Comparison of ENCODE assay signal across 14 cellular contexts in genomic region chr14:30849354-30849753, GRCh38. TPM values are rescaled to one million over a fixed set of nuclear protein-coding genes. Genes with fewer than 3 reads are reported as not detected.
DNase-seq lines count a peak whose midpoint lies in the region; ATAC-seq, FAIRE-seq and TF ChIP-seq lines count a peak whose summit lies in the region.
"Had no signal": no experiment of that assay in that cellular context is flagged by ENCODE, and none has a peak within 500 bp of the region (broad histone marks: within the 10 kb centered on the region; RNA-seq: fewer than 3 reads in every experiment).

No MANE protein-coding gene starts in this region.

- peak overlapping the region; percentile 52; the same call in 1 of the 2 replicates for H3K9ac ChIP-seq in GM12878 (ENCODE audit: control insufficient read depth, insufficient read depth, low read length)
- no peak overlapping the region for H3K9ac ChIP-seq in PC-3 (ENCODE audit: low read length)

- no peak for TF ChIP-seq CTCF in GM12878 (IDR thresholded peaks at IDR 0.05 in 2 of 3, conservative IDR thresholded peaks at IDR 0.05 in 1 of 3; ENCODE audit: control insufficient read depth in 2 of 3, extremely low read depth in 1 of 3, insufficient read depth in 1 of 3, low read depth in 3 of 3, low read length in 3 of 3)
- no peak for TF ChIP-seq CTCF in PC-3 (conservative IDR thresholded peaks at IDR 0.05; ENCODE audit: low read depth, low read length)
- TF ChIP-seq CTCF in WERI-Rb-1 (IDR thresholded peaks at IDR 0.05; ENCODE audit: low read depth, low read length), result no peak

- H3K36me3 ChIP-seq in GM12878 (ENCODE audit: control insufficient read depth in 2 of 2, insufficient read depth in 2 of 2, low read length in 1 of 2) (no peaks in the 10 kb centered on the region), PC-3 (ENCODE audit: low read depth, low read length) (no peaks in the 10 kb centered on the region), WERI-Rb-1 (no peaks in the 10 kb centered on the region)
- H3K36me3 ChIP-seq: thyroid gland had no signal

- H3K9me2 ChIP-seq in PC-3 (replicated peaks; ENCODE audit: low read length), result no peaks in the 10 kb centered on the region; the same call in 1 of the 2 replicates

- no peak for TF ChIP-seq POLR2A in GM12878 (IDR thresholded peaks at IDR 0.05; ENCODE audit: low read depth, low read length)

- ATAC-seq in GM18520 (IDR thresholded peaks at IDR 0.05; ENCODE audit: unreplicated experiment) (peak; percentile 89), GM21529 (IDR thresholded peaks at IDR 0.05; ENCODE audit: unreplicated experiment) (peak; percentile 96), HG03139 (IDR thresholded peaks at IDR 0.05; ENCODE audit: unreplicated experiment) (peak; percentile 95), GM12878 (peak; percentile 94), PC-3 (no peak)
- ATAC-seq: activated naive CD8-positive, alpha-beta T cell treated with anti-CD3 and anti-CD28 coated beads, Interleukin-2, amount 50 U/mL, for 24 hours had no signal

- no peaks in the 10 kb centered on the region for H3K27me3 ChIP-seq in GM12878 (replicated peaks in 1 of 2; ENCODE audit: control insufficient read depth in 2 of 2, insufficient read depth in 2 of 2, low read length in 1 of 2)
- H3K27me3 ChIP-seq in PC-3 (ENCODE audit: low read length), result peaks cover 18% of the 10 kb centered on the region
- H3K27me3 ChIP-seq in WERI-Rb-1 (ENCODE audit: insufficient read depth, low read depth, severe bottlenecking), result no peaks in the 10 kb centered on the region
- H3K27me3 ChIP-seq: thyroid gland had no signal

- POLR2A ChIA-PET in GM12878 (lab: Charles Lee), result interaction anchor here (0.5 to 0.7 kb wide), 2 partner anchors 8 to 33 kb away, joined by 4 to 5 read pairs; no protein-coding TSS in a partner anchor
- POLR2A ChIA-PET in PC-3 (lab: Charles Lee; ENCODE audit: unreplicated experiment), result no interaction called here

- H3K79me2 ChIP-seq in GM12878 (ENCODE audit: control insufficient read depth, insufficient read depth, low read length) (no peaks in the 10 kb centered on the region), PC-3 (ENCODE audit: low read length) (no peaks in the 10 kb centered on the region)

- CTCF ChIA-PET in GM12878 (lab: Yijun Ruan, JAX) (interaction anchor here (0.7 to 1.2 kb wide), 3 partner anchors 9 to 169 kb away, joined by 4 to 5 read pairs (median 4); no protein-coding TSS in a partner anchor), PC-3 (lab: Charles Lee) (no interaction called here)

- 0% methylated on average over 1 of the region's 1 CpG for WGBS in GM12878 (ENCODE audit: insufficient coverage, insufficient replicate concordance, low lambda C conversion rate, missing lambda C conversion rate)

- TF ChIP-seq EP300 in GM12878 (IDR thresholded peaks at IDR 0.05; ENCODE audit: borderline replicate concordance in 1 of 2, control insufficient read depth in 1 of 2, low read depth in 2 of 2, low read length in 2 of 2), result peak; percentile 24 to 38; a peak in 1 of 4 replicates

- H3K9me3 ChIP-seq in GM12878 (replicated peaks; ENCODE audit: control insufficient read depth, insufficient read depth, low read length) (no peaks in the 10 kb centered on the region), PC-3 (ENCODE audit: low read length) (no peaks in the 10 kb centered on the region), WERI-Rb-1 (ENCODE audit: severe bottlenecking) (no peaks in the 10 kb centered on the region)
- H3K9me3 ChIP-seq: thyroid gland had no signal

- H3K4me3 ChIP-seq in GM12878, result no peak overlapping the region
- H3K4me3 ChIP-seq in PC-3 (ENCODE audit: low read length), result no peak overlapping the region
- no peak overlapping the region for H3K4me3 ChIP-seq in WERI-Rb-1 (ENCODE audit: low read depth, low read length)
- H3K4me3 ChIP-seq: thyroid gland had no signal

- RAD21 ChIA-PET in GM12878 (lab: Charles Lee; ENCODE audit: unreplicated experiment), result no interaction called here

- BruUV-seq in GM12878 (replicated peaks; lab: Mats Ljungman, UMichigan) (no TSS peak), PC-3 (replicated peaks; lab: Mats Ljungman, UMichigan) (no TSS peak)

- H4K20me1 ChIP-seq in GM12878 (ENCODE audit: control insufficient read depth, insufficient read depth), result no peaks in the 10 kb centered on the region
- H4K20me1 ChIP-seq in PC-3 (ENCODE audit: low read length), result no peaks in the 10 kb centered on the region

- H3K4me2 ChIP-seq in GM12878 (ENCODE audit: control insufficient read depth, insufficient read depth) (peak overlapping the region; percentile 95), PC-3 (ENCODE audit: low read length) (no peak overlapping the region)

- no peak for TF ChIP-seq RAD21 in GM12878 (IDR thresholded peaks at IDR 0.05; ENCODE audit: insufficient read depth, low read depth, low read length)

- H3K27ac ChIP-seq in GM12878 (ENCODE audit: control insufficient read depth, insufficient read depth) (peak overlapping the region; percentile 72), PC-3 (ENCODE audit: low read length) (no peak overlapping the region), WERI-Rb-1 (no peak overlapping the region)
- H3K27ac ChIP-seq: thyroid gland had no signal

- H3F3A ChIP-seq in PC-3 (ENCODE audit: low read length, unreplicated experiment), result no peaks in the 10 kb centered on the region

- H3K4me1 ChIP-seq in GM12878 (ENCODE audit: control insufficient read depth, insufficient read depth, low read length), result peaks cover 30% of the 10 kb centered on the region
- no peaks in the 10 kb centered on the region for H3K4me1 ChIP-seq in PC-3 (ENCODE audit: insufficient read depth, low read length)
- H3K4me1 ChIP-seq: thyroid gland had no signal

- in situ Hi-C loops in GM12878 (cut with MboI), result no loop called here

- peak overlapping the region; percentile 80 for H2AFZ ChIP-seq in GM12878 (ENCODE audit: control insufficient read depth, low read depth, low read length)
- H2AFZ ChIP-seq in PC-3 (ENCODE audit: low read length), result no peak overlapping the region

- DNase-seq in GM12878 (ENCODE audit: low read depth, low spot score), result peak; percentile 79
- no peak for DNase-seq in PC-3
- DNase-seq in WERI-Rb-1, result no peak
- DNase-seq in activated effector memory CD4-positive, alpha-beta T cell treated with Interleukin-2 at 50 U/mL for 16 hours, result no peak
- no peak for DNase-seq in KG1 (lab: John Stamatoyannopoulos, UW)
- DNase-seq: activated naive CD8-positive, alpha-beta T cell treated with anti-CD3 and anti-CD28 coated beads, Interleukin-2, amount 50 U/mL, for 24 hours; immature natural killer cell; NCI-H1092; stimulated activated CD4-positive, alpha-beta T cell treated with anti-CD3 and anti-CD28 coated beads, Interleukin-4, amount 100 ng/mL, for 4 hours; thyroid gland had no signal

- intact Hi-C loops in GM12878 (cut with micrococcal nuclease; ENCODE audit: unreplicated experiment), result no loop called here
- intact Hi-C loops in PC-3 (cut with micrococcal nuclease), result no loop called here

- SMC1A ChIA-PET in GM12878 (lab: Charles Lee; ENCODE audit: uncharacterized antibody, unreplicated experiment), result no interaction called here

- FAIRE-seq in GM12878 (lab: Jason Lieb, UNC), result peak; percentile 78
- FAIRE-seq: H1 had no signal

TF ChIP-seq in GM12878, 131 proteins besides CTCF, POLR2A, EP300 and RAD21 (continues in another document):
- TF ChIP-seq SREBF1 (IDR thresholded peaks at IDR 0.05; ENCODE audit: low read length), result no peak
- peak; percentile 25; the same call in 1 of the 2 replicates for TF ChIP-seq ATF2 (IDR thresholded peaks at IDR 0.05; ENCODE audit: low read length)
- TF ChIP-seq CHD4 (IDR thresholded peaks at IDR 0.05), result no peak
- no peak for TF ChIP-seq YY1 (IDR thresholded peaks at IDR 0.05; ENCODE audit: low read depth, low read length)
- TF ChIP-seq ZSCAN29 (IDR thresholded peaks at IDR 0.05), result no peak
- TF ChIP-seq IRF4 (IDR thresholded peaks at IDR 0.05; ENCODE audit: low read depth, low read length), result peak; percentile 54; the same call in 1 of the 2 replicates
- no peak for TF ChIP-seq SMC3 (IDR thresholded peaks at IDR 0.05; ENCODE audit: borderline replicate concordance, low read length)
- TF ChIP-seq IKZF2 (IDR thresholded peaks at IDR 0.05), result peak; percentile 81 to 84
- peak; percentile 97 for TF ChIP-seq POU2F2 (IDR thresholded peaks at IDR 0.05; ENCODE audit: borderline replicate concordance, low read depth, low read length)
- peak; percentile 85 for TF ChIP-seq SPI1 (IDR thresholded peaks at IDR 0.05; ENCODE audit: borderline replicate concordance, insufficient read depth, low read depth, low read length)
- TF ChIP-seq ATF7 (IDR thresholded peaks at IDR 0.05; ENCODE audit: low read depth), result peak; percentile 37; the same call in 1 of the 2 replicates
- no peak for TF ChIP-seq TAF1 (IDR thresholded peaks at IDR 0.05; ENCODE audit: borderline replicate concordance, low read depth, low read length)
- no peak for TF ChIP-seq RFX5 (IDR thresholded peaks at IDR 0.05; ENCODE audit: low read depth, low read length)

RNA-seq across cellular contexts. Expression of gene COCH, which starts 25.0 kb away (rescaled TPM):
- 4.5 and 6.5 TPM in 2 replicates for total RNA-seq in GM12878 (2013; cell fraction: nucleolus; rRNA removed)
- total RNA-seq in GM12878 (2014; rRNA removed), result 7.8 and 9.4 TPM in 2 replicates
- total RNA-seq in GM12878 (2014; rRNA removed; fragmentation: Illumina TruSeq; extraction: Trizol), result 6.7 and 7.0 TPM in 2 replicates
- total RNA-seq in GM12878 (2021), result 5.5 and 6.8 TPM in 2 replicates
- 7.8 TPM for polyA plus RNA-seq in GM12878 (2011; ENCODE audit: low read depth)
- 1.8 and 2.0 TPM in 2 replicates for polyA plus RNA-seq in GM12878 (2011; rRNA removed)
- polyA plus RNA-seq in GM12878 (2011; cell fraction: cytosol; rRNA removed), result 1.3 TPM in 2 replicates
- 1.6 and 1.9 TPM in 2 replicates for polyA plus RNA-seq in GM12878 (2011; cell fraction: nucleus; rRNA removed)
- polyA plus RNA-seq in GM12878 (2012), result 7.5 and 8.5 TPM in 2 replicates
- 8.3 and 9.7 TPM in 2 replicates for polyA plus RNA-seq in GM12878 (2014; fragmentation: Illumina TruSeq; extraction: Trizol)
- polyA plus RNA-seq in GM12878 (2014; fragmentation: Nextera tagmentation; extraction: Ambion mirVana), result 1 to 10 TPM; 2.6 to 4.6 TPM
- 7.0 and 8.1 TPM in 2 replicates for polyA plus RNA-seq in GM12878 (2014; rRNA removed)
- polyA plus RNA-seq in GM12878 (2016; fragmentation: Nextera tagmentation; extraction: Ambion mirVana), result 1 to 10 TPM; 3.0 to 3.2 TPM
- polyA minus RNA-seq in GM12878 (2011; rRNA and poly(A)+ RNA removed), result 1.4 and 1.5 TPM in 2 replicates
- polyA minus RNA-seq in GM12878 (2011; cell fraction: cytosol; rRNA and poly(A)+ RNA removed), result 0.42 and 2.0 TPM in 2 replicates
- polyA minus RNA-seq in GM12878 (2011; cell fraction: nucleus; rRNA and poly(A)+ RNA removed), result 0.48 TPM in 2 replicates
- total RNA-seq in PC-3 (2014; rRNA removed), result 2.5 and 4.2 TPM in 2 replicates
